ENCODE assay signal across 19 cellular contexts in genomic region chr11:12242926-12243325, GRCh38.
DNase-seq lines count a peak whose midpoint lies in the region; ATAC-seq and TF ChIP-seq lines count a peak whose summit lies in the region.
"Had no signal": no experiment of that assay in that cellular context is flagged by ENCODE, and none has a peak within 500 bp of the region (broad histone marks: within the 10 kb centered on the region; RNA-seq: fewer than 3 reads in every experiment).

No MANE protein-coding gene starts in this region.

- ATAC-seq in stimulated activated naive CD8-positive, alpha-beta T cell treated with anti-CD3 and anti-CD28 coated beads, Interleukin-15, Interleukin-2, amounts not matched to agents 100 U/mL and 50 U/mL, for 24 hours, result no peak
- no peak for ATAC-seq in left lobe of liver
- ATAC-seq in upper lobe of right lung, result no peak
- no peak for ATAC-seq in HG03571 (IDR thresholded peaks at IDR 0.05; ENCODE audit: unreplicated experiment)
- ATAC-seq: gastrocnemius medialis, lower lobe of right lung had no signal

- TF ChIP-seq CTCF in esophagus muscularis mucosa (IDR thresholded peaks at IDR 0.05), result no peak
- TF ChIP-seq CTCF in upper lobe of right lung (IDR thresholded peaks at IDR 0.05), result no peak

- H3K4me1 Mint-ChIP-seq in stimulated activated naive CD8-positive, alpha-beta T cell treated with anti-CD3 and anti-CD28 coated beads, Interleukin-15, Interleukin-2, amounts not matched to agents 100 ng/mL and 50 ng/mL, for 24 hours (ENCODE audit: low read depth), result peaks cover 25% of the 10 kb centered on the region
- H3K4me1 Mint-ChIP-seq in activated naive CD8-positive, alpha-beta T cell (ENCODE audit: low read depth), result peaks cover 31% of the 10 kb centered on the region
- H3K4me1 Mint-ChIP-seq: B cell had no signal

- H3K36me3 ChIP-seq in esophagus muscularis mucosa (peaks cover 0 to 67% (median 42%) of the 10 kb centered on the region in 4 donors), upper lobe of right lung (peaks cover 23% of the 10 kb centered on the region)

- peaks cover 64% of the 10 kb centered on the region for H3K36me3 Mint-ChIP-seq in stimulated activated naive CD8-positive, alpha-beta T cell treated with anti-CD3 and anti-CD28 coated beads, Interleukin-15, Interleukin-2, amounts not matched to agents 100 ng/mL and 50 ng/mL, for 24 hours (ENCODE audit: low read depth)
- H3K36me3 Mint-ChIP-seq in activated naive CD8-positive, alpha-beta T cell, result no peaks in the 10 kb centered on the region

- H3K27ac Mint-ChIP-seq in stimulated activated naive CD8-positive, alpha-beta T cell treated with anti-CD3 and anti-CD28 coated beads, Interleukin-15, Interleukin-2, amounts not matched to agents 100 ng/mL and 50 ng/mL, for 24 hours, result peak overlapping the region; percentile 42
- peak overlapping the region; percentile 69 for H3K27ac Mint-ChIP-seq in activated naive CD8-positive, alpha-beta T cell
- H3K27ac Mint-ChIP-seq: B cell, nephron had no signal

- TF ChIP-seq EP300 in esophagus muscularis mucosa (IDR thresholded peaks at IDR 0.05), result no peak

- intact Hi-C loops in esophagus muscularis mucosa (cut with DNase I), result no loop called here
- intact Hi-C loops in upper lobe of right lung (cut with DNase I), result loop anchor here (10.0 kb wide), 1 partner anchor 198 kb away; no protein-coding TSS in a partner anchor

- H3K4me3 ChIP-seq in esophagus muscularis mucosa (no peak overlapping the region), upper lobe of right lung (no peak overlapping the region)
- H3K4me3 ChIP-seq: gastrocnemius medialis, lower lobe of right lung, right atrium auricular region had no signal

- H3K9me3 Mint-ChIP-seq in stimulated activated naive CD8-positive, alpha-beta T cell treated with anti-CD3 and anti-CD28 coated beads, Interleukin-15, Interleukin-2, amounts not matched to agents 100 ng/mL and 50 ng/mL, for 24 hours, result no peaks in the 10 kb centered on the region
- no peaks in the 10 kb centered on the region for H3K9me3 Mint-ChIP-seq in activated naive CD8-positive, alpha-beta T cell (ENCODE audit: low read depth)
- H3K9me3 Mint-ChIP-seq: nephron had no signal

- H3K9me3 ChIP-seq in esophagus muscularis mucosa (no peaks in the 10 kb centered on the region), upper lobe of right lung (no peaks in the 10 kb centered on the region)
- H3K9me3 ChIP-seq: gastrocnemius medialis, lower lobe of right lung, right atrium auricular region had no signal

- H3K27me3 ChIP-seq in esophagus muscularis mucosa, result no peaks in the 10 kb centered on the region
- no peaks in the 10 kb centered on the region for H3K27me3 ChIP-seq in upper lobe of right lung
- H3K27me3 ChIP-seq: gastrocnemius medialis, right atrium auricular region had no signal

- TF ChIP-seq POLR2A in esophagus muscularis mucosa (IDR thresholded peaks at IDR 0.05; ENCODE audit: low read depth), result no peak

- no peaks in the 10 kb centered on the region for H3K27me3 Mint-ChIP-seq in stimulated activated naive CD8-positive, alpha-beta T cell treated with anti-CD3 and anti-CD28 coated beads, Interleukin-15, Interleukin-2, amounts not matched to agents 100 ng/mL and 50 ng/mL, for 24 hours
- H3K27me3 Mint-ChIP-seq in activated naive CD8-positive, alpha-beta T cell, result no peaks in the 10 kb centered on the region

- H3K4me1 ChIP-seq in esophagus muscularis mucosa, result peaks cover 33 to 98% (median 95%) of the 10 kb centered on the region in 4 donors
- peaks cover 18% of the 10 kb centered on the region for H3K4me1 ChIP-seq in upper lobe of right lung

- H3K4me3 Mint-ChIP-seq in stimulated activated naive CD8-positive, alpha-beta T cell treated with anti-CD3 and anti-CD28 coated beads, Interleukin-15, Interleukin-2, amounts not matched to agents 100 ng/mL and 50 ng/mL, for 24 hours, result no peak overlapping the region
- peak overlapping the region; percentile 49 for H3K4me3 Mint-ChIP-seq in activated naive CD8-positive, alpha-beta T cell
- H3K4me3 Mint-ChIP-seq: B cell had no signal

- DNase-seq in stimulated activated naive CD8-positive, alpha-beta T cell treated with anti-CD3 and anti-CD28 coated beads, Interleukin-15, Interleukin-2, amounts not matched to agents 100 U/mL and 50 U/mL, for 24 hours, result no peak
- DNase-seq in esophagus muscularis mucosa (ENCODE audit: extremely low spot score) (no peak), NCI-H1417 treated with DMSO at 0.1 percent for 48 hours (lab: John Stamatoyannopoulos, UW) (no peak), left lobe of liver (ENCODE audit: low spot score) (no peak), upper lobe of right lung (no peak)
- DNase-seq: activated CD4-positive, alpha-beta T cell treated with anti-CD3 and anti-CD28 coated beads, Interleukin-2, amount 50 U/mL, for 1 hour; activated gamma-delta T cell; central memory CD4-positive, alpha-beta T cell; gastrocnemius medialis; IMR-90; lower lobe of right lung; stimulated activated CD4-positive, alpha-beta T cell treated with anti-CD3 and anti-CD28 coated beads, Interleukin-2, amount 100 ng/mL, for 48 hours; T-helper 9 cell had no signal

- WGBS in esophagus muscularis mucosa, result 83% methylated on average over 3 of the region's 3 CpGs

- peak overlapping the region; percentile 55 to 89 (median 88) for H3K27ac ChIP-seq in esophagus muscularis mucosa (replicated peaks in 1 of 4)
- H3K27ac ChIP-seq in upper lobe of right lung, result no peak overlapping the region
- H3K27ac ChIP-seq: gastrocnemius medialis, lower lobe of right lung had no signal
